24 cellular contexts compared by ENCODE assay signal in genomic region chr2:105935048-105935447, GRCh38.
A peak's percentile ranks its signal among the peaks of the same experiment; 100 is the strongest.
DNase-seq lines count a peak whose midpoint lies in the region; ATAC-seq, FAIRE-seq and TF ChIP-seq lines count a peak whose summit lies in the region.
"Had no signal": no experiment of that assay in that cellular context is flagged by ENCODE, and none has a peak within 500 bp of the region (broad histone marks: within the 10 kb centered on the region; RNA-seq: fewer than 3 reads in every experiment).

No MANE protein-coding gene starts in this region.

- no peaks in the 10 kb centered on the region for H4K20me1 ChIP-seq in HepG2 (ENCODE audit: insufficient read depth, low read length)
- no peaks in the 10 kb centered on the region for H4K20me1 ChIP-seq in hepatocyte (ENCODE audit: insufficient read depth, poor library complexity, severe bottlenecking)
- H4K20me1 ChIP-seq in PC-9 (ENCODE audit: insufficient read depth), result no peaks in the 10 kb centered on the region

- H2AFZ ChIP-seq in HepG2 (ENCODE audit: low read length) (no peak overlapping the region), hepatocyte (no peak overlapping the region), PC-9 (no peak overlapping the region)

- no peaks in the 10 kb centered on the region for H3F3A ChIP-seq in PC-9 (ENCODE audit: insufficient read depth, low read depth)

- TF ChIP-seq CTCF in HepG2 (CRISPR knock-in tag; IDR thresholded peaks at IDR 0.05), result no peak
- no peak for TF ChIP-seq CTCF in right lobe of liver (IDR thresholded peaks at IDR 0.05)
- TF ChIP-seq CTCF in hepatocyte (IDR thresholded peaks at IDR 0.05; ENCODE audit: poor library complexity), result no peak
- no peak for TF ChIP-seq CTCF in PC-9 (conservative IDR thresholded peaks at IDR 0.05)

- no peaks in the 10 kb centered on the region for H3K36me3 ChIP-seq in HepG2 (replicated peaks in 1 of 2; ENCODE audit: control insufficient read depth in 1 of 2, insufficient read depth in 2 of 2, low read length in 2 of 2)
- no peaks in the 10 kb centered on the region for H3K36me3 ChIP-seq in right lobe of liver
- no peaks in the 10 kb centered on the region for H3K36me3 ChIP-seq in hepatocyte (replicated peaks; ENCODE audit: insufficient read depth, low read depth)
- H3K36me3 ChIP-seq in PC-9 (ENCODE audit: low read depth), result no peaks in the 10 kb centered on the region
- H3K36me3 ChIP-seq: neutrophil, sigmoid colon, stomach had no signal

- H3K9ac ChIP-seq in HepG2 (ENCODE audit: insufficient read depth, low read depth, low read length), result no peak overlapping the region
- H3K9ac ChIP-seq: SK-N-SH had no signal

- intact Hi-C loops in HepG2 (cut with micrococcal nuclease; ENCODE audit: unreplicated experiment), result no loop called here
- intact Hi-C loops in right lobe of liver (cut with DNase I), result no loop called here
- intact Hi-C loops in PC-9 (cut with micrococcal nuclease; ENCODE audit: unreplicated experiment), result no loop called here

- FAIRE-seq in HepG2 (lab: Jason Lieb, UNC), result no peak
- no peak for FAIRE-seq in H54 (lab: Jason Lieb, UNC)
- FAIRE-seq: GM12878, H1, K562 had no signal

- peaks cover 4% of the 10 kb centered on the region; the same call in 1 of the 2 replicates for H3K9me3 ChIP-seq in HepG2 (ENCODE audit: low read length)
- H3K9me3 ChIP-seq in right lobe of liver, result no peaks in the 10 kb centered on the region
- no peaks in the 10 kb centered on the region for H3K9me3 ChIP-seq in hepatocyte (ENCODE audit: low read depth)
- H3K9me3 ChIP-seq in PC-9 (ENCODE audit: insufficient read depth, low read depth), result no peaks in the 10 kb centered on the region
- H3K9me3 ChIP-seq: neutrophil, sigmoid colon, SK-N-SH, stomach had no signal

- POLR2A ChIA-PET in HepG2 (lab: Yijun Ruan, JAX), result interaction anchor here (2.0 kb wide), 1 partner anchor 16 kb away, joined by 10 read pairs; no protein-coding TSS in a partner anchor
- POLR2A ChIA-PET in PC-9 (lab: Charles Lee; ENCODE audit: unreplicated experiment), result no interaction called here

- H3K4me3 ChIP-seq in HepG2 (replicated peaks in 1 of 3; ENCODE audit: insufficient read depth in 1 of 3, low read depth in 2 of 3, low read length in 3 of 3) (no peak overlapping the region; a peak in 1 of 6 replicates), right lobe of liver (no peak overlapping the region), hepatocyte (no peak overlapping the region), PC-9 (no peak overlapping the region)
- H3K4me3 ChIP-seq: GM12878, K562, sigmoid colon, stomach had no signal

- ATAC-seq in HepG2, result peak; percentile 35
- ATAC-seq in right lobe of liver, result no peak
- ATAC-seq in esophagus mucosa, result no peak
- ATAC-seq: GM12878, K562 had no signal

- H3K79me2 ChIP-seq in HepG2 (ENCODE audit: insufficient read depth, low read length) (no peaks in the 10 kb centered on the region), hepatocyte (no peaks in the 10 kb centered on the region), PC-9 (ENCODE audit: low read depth) (no peaks in the 10 kb centered on the region)

- in situ Hi-C loops in HepG2 (cut with HindIII; ENCODE audit: extremely low pct_ligation_motif_present, low pct_unique_long_range_greater_than_20kb), result no loop called here

- 46% methylated on average over 3 of the region's 3 CpGs for WGBS in HepG2 (ENCODE audit: low lambda C conversion rate)
- 62% methylated on average over 3 of the region's 3 CpGs for WGBS in right lobe of liver (ENCODE audit: insufficient coverage, low coverage, low lambda C conversion rate, missing lambda C conversion rate)
- 59% methylated on average over 3 of the region's 3 CpGs for WGBS in hepatocyte (ENCODE audit: low lambda C conversion rate, missing lambda C conversion rate)

- peak overlapping the region; percentile 46; the same call in 1 of the 2 replicates for H3K4me2 ChIP-seq in HepG2 (ENCODE audit: low read depth, low read length)
- peak overlapping the region; percentile 2 for H3K4me2 ChIP-seq in hepatocyte
- H3K4me2 ChIP-seq in PC-9, result no peak overlapping the region
- H3K4me2 ChIP-seq: SK-N-SH had no signal

- TF ChIP-seq EP300 in HepG2 (IDR thresholded peaks at IDR 0.05; ENCODE audit: low read depth in 2 of 2, low read length in 2 of 2), result no peak
- TF ChIP-seq EP300 in HepG2 (CRISPR knock-in tag; IDR thresholded peaks at IDR 0.05; ENCODE audit: borderline replicate concordance), result no peak

- BruUV-seq in HepG2 (replicated peaks; lab: Mats Ljungman, UMichigan) (no TSS peak), PC-9 (replicated peaks; lab: Mats Ljungman, UMichigan) (no TSS peak)

- TF ChIP-seq RAD21 in HepG2 (CRISPR knock-in tag; IDR thresholded peaks at IDR 0.05), result no peak

- TF ChIP-seq POLR2A in HepG2 (IDR thresholded peaks at IDR 0.05; ENCODE audit: insufficient read depth in 1 of 2, low read depth in 2 of 2, low read length in 2 of 2) (no peak), right lobe of liver (IDR thresholded peaks at IDR 0.05) (no peak), H54 (IDR thresholded peaks at IDR 0.05; ENCODE audit: low read depth, low read length) (no peak)

- no peaks in the 10 kb centered on the region for H3K9me2 ChIP-seq in hepatocyte (replicated peaks; ENCODE audit: insufficient read depth)
- H3K9me2 ChIP-seq in PC-9 (ENCODE audit: insufficient read depth), result no peaks in the 10 kb centered on the region
- H3K9me2 ChIP-seq: SK-N-SH had no signal

- CTCF ChIA-PET in HepG2 (lab: Yijun Ruan, JAX; ENCODE audit: low intra/inter-chr PET ratio, low total read pairs) (no interaction called here), PC-9 (lab: Charles Lee) (no interaction called here)

- H3K27me3 ChIP-seq in HepG2 (ENCODE audit: control insufficient read depth in 1 of 2, insufficient read depth in 2 of 2, low read length in 2 of 2), result no peaks in the 10 kb centered on the region
- no peaks in the 10 kb centered on the region for H3K27me3 ChIP-seq in right lobe of liver
- H3K27me3 ChIP-seq in hepatocyte, result no peaks in the 10 kb centered on the region
- H3K27me3 ChIP-seq in PC-9 (ENCODE audit: insufficient read depth, low read depth), result peaks cover 3% of the 10 kb centered on the region; the same call in 1 of the 2 replicates
- H3K27me3 ChIP-seq: neutrophil, sigmoid colon, stomach had no signal

- H3K27ac ChIP-seq in HepG2 (ENCODE audit: extremely low read length, insufficient read depth, low read length), result no peak overlapping the region
- no peak overlapping the region for H3K27ac ChIP-seq in right lobe of liver
- peak overlapping the region; percentile 59 for H3K27ac ChIP-seq in hepatocyte
- no peak overlapping the region for H3K27ac ChIP-seq in PC-9
- H3K27ac ChIP-seq: 22Rv1, neutrophil, RWPE1 had no signal

- DNase-seq in DMS 273 (lab: John Stamatoyannopoulos, UW; ENCODE audit: unreplicated experiment) (peak; percentile 27), DMS 273 treated with DMSO at 0.1 percent for 48 hours (lab: John Stamatoyannopoulos, UW) (no peak), HepG2 (ENCODE audit: low spot score) (no peak), right lobe of liver (no peak), hepatocyte (ENCODE audit: low spot score) (no peak), H54 (ENCODE audit: insufficient read length, low spot score) (no peak), PC-9 (no peak)
- DNase-seq: anterior cingulate cortex, caudate nucleus, dermis blood vessel endothelial cell, MM.1S, NCI-H146, NCI-H526, sigmoid colon, SK-N-SH, stomach, trophoblast cell had no signal

- H3K4me1 ChIP-seq in HepG2 (ENCODE audit: insufficient read depth, low read length), result peaks cover 46% of the 10 kb centered on the region
- H3K4me1 ChIP-seq in right lobe of liver, result no peaks in the 10 kb centered on the region
- H3K4me1 ChIP-seq in hepatocyte (ENCODE audit: insufficient read depth), result peaks cover 6% of the 10 kb centered on the region
- no peaks in the 10 kb centered on the region for H3K4me1 ChIP-seq in PC-9 (replicated peaks; ENCODE audit: insufficient read depth)

TF ChIP-seq in HepG2, 621 proteins besides CTCF, POLR2A, EP300 and RAD21:
- TF ChIP-seq KLF9 (CRISPR knock-in tag; IDR thresholded peaks at IDR 0.05; ENCODE audit: low read depth) (0 out of 2 replicates have a peak, but pooled peaks have one; percentile 12), ZNF761 (CRISPR knock-in tag; conservative IDR thresholded peaks at IDR 0.05) (no peak), ZFX (CRISPR knock-in tag; IDR thresholded peaks at IDR 0.05; ENCODE audit: low read depth) (peak; percentile 8; the same call in 1 of the 2 replicates)
